8 cellular contexts compared by ENCODE assay signal in genomic region chr13:77918391-77919261, GRCh38. TPM values are rescaled to one million over a fixed set of nuclear protein-coding genes. Genes with fewer than 3 reads are reported as not detected.
A peak's percentile ranks its signal among the peaks of the same experiment; 100 is the strongest.
DNase-seq lines count a peak whose midpoint lies in the region; ATAC-seq and TF ChIP-seq lines count a peak whose summit lies in the region.

Gene EDNRB, minus strand, starts transcription at chr13:77918831. Its CDS starts 258 bp downstream, at chr13:77918573.

- H3K27me3 ChIP-seq in Peyer's patch = no peaks in the 10 kb centered on the region
- peaks cover 0 to 22% (median 5%) of the 10 kb centered on the region in 4 donors for H3K27me3 ChIP-seq in esophagus muscularis mucosa

- POLR2A ChIA-PET in activated CD4-positive, alpha-beta T cell treated with anti-CD3 and anti-CD28 coated beads for 36 hours (lab: Charles Lee) = no interaction called here

- DNase-seq in activated CD4-positive, alpha-beta T cell treated with anti-CD3 and anti-CD28 coated beads for 36 hours = peak; percentile 33
- no peak for DNase-seq in activated CD4-positive, alpha-beta T cell treated with anti-CD3 and anti-CD28 coated beads for 1 hour
- DNase-seq in Peyer's patch (peak in 2 of 3 donors; percentile 48 to 51), esophagus muscularis mucosa (ENCODE audit: extremely low spot score) (no peak), midbrain (lab: John Stamatoyannopoulos, UW) (peak; percentile 49), type B pancreatic cell (ENCODE audit: extremely low spot score, unreplicated experiment) (no peak)

- no peaks in the 10 kb centered on the region for H3K36me3 ChIP-seq in Peyer's patch
- no peaks in the 10 kb centered on the region for H3K36me3 ChIP-seq in esophagus muscularis mucosa

- H3K27ac ChIP-seq in Peyer's patch (peak within 1 kb of the TSS; percentile 22 to 75 (median 54)), esophagus muscularis mucosa (replicated peaks in 1 of 4) (peak within 1 kb of the TSS; percentile 58 to 77 (median 66))

- ATAC-seq in activated CD4-positive, alpha-beta T cell treated with anti-CD3 and anti-CD28 coated beads for 36 hours = peak; percentile 69
- ATAC-seq in GM18861 (IDR thresholded peaks at IDR 0.05; ENCODE audit: unreplicated experiment) = no peak
- no peak for ATAC-seq in HG03159 (IDR thresholded peaks at IDR 0.05; ENCODE audit: unreplicated experiment)

- CTCF ChIA-PET in activated CD4-positive, alpha-beta T cell treated with anti-CD3 and anti-CD28 coated beads for 36 hours (lab: Charles Lee) = no interaction called here

- no peaks in the 10 kb centered on the region for H3K4me1 Mint-ChIP-seq in activated CD4-positive, alpha-beta T cell treated with anti-CD3 and anti-CD28 coated beads for 36 hours
- H3K4me1 Mint-ChIP-seq in type B pancreatic cell (ENCODE audit: unreplicated experiment) = no peaks in the 10 kb centered on the region

- H3K4me1 ChIP-seq in Peyer's patch (no peaks in the 10 kb centered on the region), esophagus muscularis mucosa (peaks cover 0 to 26% (median 24%) of the 10 kb centered on the region in 4 donors)

- TF ChIP-seq POLR2A in Peyer's patch (IDR thresholded peaks at IDR 0.05) (no peak), esophagus muscularis mucosa (IDR thresholded peaks at IDR 0.05; ENCODE audit: low read depth) (no peak)

- no peak within 1 kb of the TSS for H3K27ac Mint-ChIP-seq in activated CD4-positive, alpha-beta T cell treated with anti-CD3 and anti-CD28 coated beads for 36 hours
- H3K27ac Mint-ChIP-seq in type B pancreatic cell = no peak within 1 kb of the TSS

- WGBS in esophagus muscularis mucosa = under 1% methylated on average over 47 of the region's 61 CpGs

- H3K4me3 Mint-ChIP-seq in activated CD4-positive, alpha-beta T cell treated with anti-CD3 and anti-CD28 coated beads for 36 hours = no peak within 1 kb of the TSS
- no peak within 1 kb of the TSS for H3K4me3 Mint-ChIP-seq in type B pancreatic cell

- peak in 1 of 6 experiments; percentile 4 for TF ChIP-seq CTCF in Peyer's patch (IDR thresholded peaks at IDR 0.05)
- peak in 1 of 3 experiments; percentile 31 for TF ChIP-seq CTCF in esophagus muscularis mucosa (IDR thresholded peaks at IDR 0.05)
- peak; percentile 53 for TF ChIP-seq CTCF in type B pancreatic cell (conservative IDR thresholded peaks at IDR 0.05)

- H3K9me3 Mint-ChIP-seq in activated CD4-positive, alpha-beta T cell treated with anti-CD3 and anti-CD28 coated beads for 36 hours (ENCODE audit: low read depth) = no peaks in the 10 kb centered on the region
- no peaks in the 10 kb centered on the region for H3K9me3 Mint-ChIP-seq in type B pancreatic cell

- no peaks in the 10 kb centered on the region for H3K36me3 Mint-ChIP-seq in activated CD4-positive, alpha-beta T cell treated with anti-CD3 and anti-CD28 coated beads for 36 hours (ENCODE audit: low read depth)
- H3K36me3 Mint-ChIP-seq in type B pancreatic cell = no peaks in the 10 kb centered on the region

- intact Hi-C loops in activated CD4-positive, alpha-beta T cell treated with anti-CD3 and anti-CD28 coated beads for 36 hours (cut with DNase I, micrococcal nuclease) = loop anchor here in 1 of 2 experiments (5.0 kb wide), 1 partner anchor 679 kb away; no protein-coding TSS in a partner anchor
- intact Hi-C loops in esophagus muscularis mucosa (cut with DNase I) = no loop called here

- H3K27me3 Mint-ChIP-seq in activated CD4-positive, alpha-beta T cell treated with anti-CD3 and anti-CD28 coated beads for 36 hours = peaks cover 15% of the 10 kb centered on the region
- peaks cover 19% of the 10 kb centered on the region for H3K27me3 Mint-ChIP-seq in type B pancreatic cell

- peak within 1 kb of the TSS; percentile 30 to 55 (median 40) for H3K4me3 ChIP-seq in Peyer's patch
- H3K4me3 ChIP-seq in esophagus muscularis mucosa = peak within 1 kb of the TSS; percentile 60 to 67 (median 62)

- H3K9me3 ChIP-seq in Peyer's patch (no peaks in the 10 kb centered on the region), esophagus muscularis mucosa (no peaks in the 10 kb centered on the region)

- peak; percentile 4 for TF ChIP-seq EP300 in esophagus muscularis mucosa (IDR thresholded peaks at IDR 0.05)

RNA-seq across cellular contexts. Expression of gene EDNRB, which starts in this region (rescaled TPM):
- total RNA-seq in activated CD4-positive, alpha-beta T cell treated with anti-CD3 and anti-CD28 coated beads for 36 hours = not detected
- total RNA-seq in Peyer's patch (10 to 100 TPM in 2 of 4 donors, 1 to 10 TPM in 2; 7.7 to 21.5 (median 12.2) TPM), esophagus muscularis mucosa (10 to 100 TPM; 16.2 to 56.4 (median 51.9) TPM), type B pancreatic cell (ENCODE audit: low replicate concordance) (2.1 and 18.2 TPM in 2 replicates)

Comparison
In these comparisons a context has a peak if more than half of its experiments do, and no peak if none do; other contexts are left out.
1. Peak in DNase-seq and ATAC-seq in activated CD4-positive, alpha-beta T cell treated with anti-CD3 and anti-CD28 coated beads for 36 hours; RNA of the gene not detected or under 1 TPM.
2. DNase-seq: peak in Peyer's patch (2 of 3) and midbrain (single experiment); none in activated CD4-positive, alpha-beta T cell treated with anti-CD3 and anti-CD28 coated beads for 1 hour (single experiment), esophagus muscularis mucosa (single experiment) and type B pancreatic cell (single experiment).